In the genomic region with DNA sequence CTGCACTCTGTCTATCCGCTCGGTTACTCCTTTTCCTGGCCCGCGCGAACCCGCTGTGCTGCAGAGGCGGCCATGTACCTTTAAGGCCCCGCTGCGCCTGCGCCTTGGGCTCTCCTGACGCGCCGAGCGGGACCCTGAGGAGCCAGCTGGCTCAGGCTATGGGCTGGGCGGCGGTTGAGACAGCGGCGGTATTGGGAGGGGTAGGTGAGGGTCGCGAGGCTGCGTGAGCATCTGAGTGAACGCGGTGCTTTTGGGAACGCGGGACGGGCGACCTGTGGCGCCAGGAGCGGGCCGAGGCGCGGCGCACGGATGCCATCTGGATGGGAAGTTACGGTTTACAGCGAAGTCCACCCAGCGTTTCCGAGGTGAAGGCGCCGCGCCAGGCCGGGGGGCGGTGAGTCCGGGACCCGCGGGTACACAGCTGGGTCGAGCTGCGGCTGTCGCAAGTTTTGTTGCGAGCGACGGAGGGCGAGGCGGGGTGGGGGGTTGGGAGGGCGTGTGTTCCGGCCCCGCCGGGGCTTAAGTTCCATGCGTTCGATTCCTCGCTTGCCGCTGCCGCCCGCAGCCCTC, we compare ENCODE assay signal across 8 cellular contexts. TPM values are rescaled to one million over a fixed set of nuclear protein-coding genes. Genes with fewer than 3 reads are reported as not detected.
DNase-seq lines count a peak whose midpoint lies in the region; ATAC-seq and TF ChIP-seq lines count a peak whose summit lies in the region.
"Not testable (repeated sequence)": the region's sequence is repeated elsewhere in the genome, so short reads cannot be mapped to it uniquely, and the experiment has no call there.

A gene with protein sequence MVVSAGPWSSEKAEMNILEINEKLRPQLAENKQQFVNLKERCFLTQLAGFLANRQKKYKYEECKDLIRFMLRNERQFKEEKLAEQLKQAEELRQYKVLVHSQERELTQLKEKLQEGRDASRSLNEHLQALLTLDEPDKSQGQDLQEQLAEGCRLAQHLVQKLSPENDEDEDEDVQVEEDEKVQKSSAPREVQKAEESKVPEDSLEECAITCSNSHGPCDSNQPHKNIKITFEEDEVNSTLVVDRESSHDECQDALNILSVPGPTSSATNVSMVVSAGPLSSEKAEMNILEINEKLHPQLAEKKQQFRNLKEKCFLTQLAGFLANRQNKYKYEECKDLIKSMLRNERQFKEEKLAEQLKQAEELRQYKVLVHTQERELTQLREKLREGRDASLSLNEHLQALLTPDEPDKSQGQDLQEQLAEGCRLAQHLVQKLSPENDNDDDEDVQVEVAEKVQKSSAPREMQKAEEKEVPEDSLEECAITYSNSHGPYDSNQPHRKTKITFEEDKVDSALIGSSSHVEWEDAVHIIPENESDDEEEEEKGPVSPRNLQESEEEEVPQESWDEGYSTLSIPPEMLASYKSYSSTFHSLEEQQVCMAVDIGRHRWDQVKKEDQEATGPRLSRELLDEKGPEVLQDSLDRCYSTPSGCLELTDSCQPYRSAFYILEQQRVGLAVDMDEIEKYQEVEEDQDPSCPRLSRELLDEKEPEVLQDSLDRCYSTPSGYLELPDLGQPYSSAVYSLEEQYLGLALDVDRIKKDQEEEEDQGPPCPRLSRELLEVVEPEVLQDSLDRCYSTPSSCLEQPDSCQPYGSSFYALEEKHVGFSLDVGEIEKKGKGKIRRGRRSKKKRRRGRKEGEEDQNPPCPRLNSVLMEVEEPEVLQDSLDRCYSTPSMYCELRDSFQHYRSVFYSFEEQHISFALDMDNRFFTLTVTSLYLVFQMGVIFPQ (plus strand): TSS at position 125 of the 570 bp plus-strand sequence. CDS start 21,488 bp downstream, outside the sequence.

- not testable (repeated sequence) for H3K4me1 Mint-ChIP-seq in activated naive CD4-positive, alpha-beta T cell treated with anti-CD3 and anti-CD28 coated beads for 36 hours (ENCODE audit: low read depth); neural crest cell; stimulated activated memory B cell treated with anti-CD40 and anti-IgM and Interleukin-4, amounts not matched to agents 10 μg/mL and 1 μg/mL and 100 μg/mL, for 72 hours

- not testable (repeated sequence) for H3K36me3 Mint-ChIP-seq in activated naive CD4-positive, alpha-beta T cell treated with anti-CD3 and anti-CD28 coated beads for 36 hours (ENCODE audit: low read depth); neural crest cell (ENCODE audit: low read depth); stimulated activated memory B cell treated with anti-CD40 and anti-IgM and Interleukin-4, amounts not matched to agents 10 μg/mL and 1 μg/mL and 100 μg/mL, for 72 hours

- DNase-seq in Daoy (ENCODE audit: low read depth) (peak; percentile 86), LoVo (ENCODE audit: low spot score) (peak; percentile 15), T-helper 1 cell (peak; percentile 24 to 78 (median 55)), foreskin melanocyte (peak; percentile 34), neural crest cell (ENCODE audit: low read depth, low spot score) (peak; percentile 53)
- DNase-seq in activated naive CD4-positive, alpha-beta T cell treated with anti-CD3 and anti-CD28 coated beads for 36 hours, result peak; percentile 82

- H3K4me3 ChIP-seq in HEK293 (ENCODE audit: low read depth, low read length), result peak within 1 kb of the TSS; percentile 52

- not testable (repeated sequence) for H3K4me1 ChIP-seq in HEK293 (ENCODE audit: control insufficient read depth, insufficient read depth, low read length)

- H3K4me3 Mint-ChIP-seq in activated naive CD4-positive, alpha-beta T cell treated with anti-CD3 and anti-CD28 coated beads for 36 hours, result peak within 1 kb of the TSS; percentile 87
- peak within 1 kb of the TSS; percentile 91 for H3K4me3 Mint-ChIP-seq in neural crest cell
- H3K4me3 Mint-ChIP-seq in stimulated activated memory B cell treated with anti-CD40 and anti-IgM and Interleukin-4, amounts not matched to agents 10 μg/mL and 1 μg/mL and 100 μg/mL, for 72 hours, result peak within 1 kb of the TSS; percentile 79

- CTCF ChIA-PET in HEK293 (lab: Yijun Ruan, JAX); activated naive CD4-positive, alpha-beta T cell treated with anti-CD3 and anti-CD28 coated beads for 36 hours (lab: Charles Lee): not testable (repeated sequence)

- H3K27ac Mint-ChIP-seq in activated naive CD4-positive, alpha-beta T cell treated with anti-CD3 and anti-CD28 coated beads for 36 hours, result peak within 1 kb of the TSS; percentile 81
- peak within 1 kb of the TSS; percentile 39 for H3K27ac Mint-ChIP-seq in neural crest cell (ENCODE audit: unreplicated experiment)
- H3K27ac Mint-ChIP-seq in stimulated activated memory B cell treated with anti-CD40 and anti-IgM and Interleukin-4, amounts not matched to agents 10 μg/mL and 1 μg/mL and 100 μg/mL, for 72 hours, result peak within 1 kb of the TSS; percentile 65

- intact Hi-C loops in activated naive CD4-positive, alpha-beta T cell treated with anti-CD3 and anti-CD28 coated beads for 36 hours (cut with micrococcal nuclease), result not testable (repeated sequence)

- not testable (repeated sequence) for H3K9me3 ChIP-seq in HEK293 (ENCODE audit: control insufficient read depth, insufficient read depth, low read depth, low read length)

- POLR2A ChIA-PET in HEK293 (lab: Yijun Ruan, JAX), result not testable (repeated sequence)

- H3K27ac ChIP-seq in HEK293 (ENCODE audit: extremely low read depth, low read depth, low read length), result peak within 1 kb of the TSS; percentile 46; the same call in 1 of the 2 replicates

- H3K36me3 ChIP-seq in HEK293 (ENCODE audit: control insufficient read depth in 2 of 2, insufficient read depth in 1 of 2, low read length in 2 of 2), result not testable (repeated sequence)

- not testable (repeated sequence) for H3K9me3 Mint-ChIP-seq in activated naive CD4-positive, alpha-beta T cell treated with anti-CD3 and anti-CD28 coated beads for 36 hours; neural crest cell; stimulated activated memory B cell treated with anti-CD40 and anti-IgM and Interleukin-4, amounts not matched to agents 10 μg/mL and 1 μg/mL and 100 μg/mL, for 72 hours

- TF ChIP-seq CTCF in HEK293 (tag by site-specific recombination; IDR thresholded peaks at IDR 0.05); neural crest cell (conservative IDR thresholded peaks at IDR 0.05): not testable (repeated sequence)

- not testable (repeated sequence) for H3K27me3 Mint-ChIP-seq in activated naive CD4-positive, alpha-beta T cell treated with anti-CD3 and anti-CD28 coated beads for 36 hours (ENCODE audit: low read depth); neural crest cell (ENCODE audit: low read depth); stimulated activated memory B cell treated with anti-CD40 and anti-IgM and Interleukin-4, amounts not matched to agents 10 μg/mL and 1 μg/mL and 100 μg/mL, for 72 hours

- peak; percentile 99 for ATAC-seq in stimulated activated memory B cell treated with anti-CD40 and anti-IgM and Interleukin-4, amounts not matched to agents 10 μg/mL and 1 μg/mL and 100 μg/mL, for 72 hours

TF ChIP-seq in HEK293, 187 proteins besides CTCF, POLR2A, EP300 and RAD21:
- TF ChIP-seq SCRT2 (tag by site-specific recombination; IDR thresholded peaks at IDR 0.05) (0 out of 2 replicates have a peak, but pooled peaks have one; percentile 15), ZEB2 (tag by site-specific recombination; IDR thresholded peaks at IDR 0.05) (0 out of 2 replicates have a peak, but pooled peaks have one; percentile 8), ZNF549 (tag by site-specific recombination; IDR thresholded peaks at IDR 0.05) (0 out of 2 replicates have a peak, but pooled peaks have one; percentile 23), ZFP37 (tag by site-specific recombination; IDR thresholded peaks at IDR 0.05) (0 out of 2 replicates have a peak, but pooled peaks have one; percentile 4)
- TF ChIP-seq, protein P1, sequence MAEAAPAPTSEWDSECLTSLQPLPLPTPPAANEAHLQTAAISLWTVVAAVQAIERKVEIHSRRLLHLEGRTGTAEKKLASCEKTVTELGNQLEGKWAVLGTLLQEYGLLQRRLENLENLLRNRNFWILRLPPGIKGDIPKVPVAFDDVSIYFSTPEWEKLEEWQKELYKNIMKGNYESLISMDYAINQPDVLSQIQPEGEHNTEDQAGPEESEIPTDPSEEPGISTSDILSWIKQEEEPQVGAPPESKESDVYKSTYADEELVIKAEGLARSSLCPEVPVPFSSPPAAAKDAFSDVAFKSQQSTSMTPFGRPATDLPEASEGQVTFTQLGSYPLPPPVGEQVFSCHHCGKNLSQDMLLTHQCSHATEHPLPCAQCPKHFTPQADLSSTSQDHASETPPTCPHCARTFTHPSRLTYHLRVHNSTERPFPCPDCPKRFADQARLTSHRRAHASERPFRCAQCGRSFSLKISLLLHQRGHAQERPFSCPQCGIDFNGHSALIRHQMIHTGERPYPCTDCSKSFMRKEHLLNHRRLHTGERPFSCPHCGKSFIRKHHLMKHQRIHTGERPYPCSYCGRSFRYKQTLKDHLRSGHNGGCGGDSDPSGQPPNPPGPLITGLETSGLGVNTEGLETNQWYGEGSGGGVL (tag by site-specific recombination; IDR thresholded peaks at IDR 0.05), result 0 out of 2 replicates have a peak, but pooled peaks have one; percentile 5
- TF ChIP-seq, protein P2, sequence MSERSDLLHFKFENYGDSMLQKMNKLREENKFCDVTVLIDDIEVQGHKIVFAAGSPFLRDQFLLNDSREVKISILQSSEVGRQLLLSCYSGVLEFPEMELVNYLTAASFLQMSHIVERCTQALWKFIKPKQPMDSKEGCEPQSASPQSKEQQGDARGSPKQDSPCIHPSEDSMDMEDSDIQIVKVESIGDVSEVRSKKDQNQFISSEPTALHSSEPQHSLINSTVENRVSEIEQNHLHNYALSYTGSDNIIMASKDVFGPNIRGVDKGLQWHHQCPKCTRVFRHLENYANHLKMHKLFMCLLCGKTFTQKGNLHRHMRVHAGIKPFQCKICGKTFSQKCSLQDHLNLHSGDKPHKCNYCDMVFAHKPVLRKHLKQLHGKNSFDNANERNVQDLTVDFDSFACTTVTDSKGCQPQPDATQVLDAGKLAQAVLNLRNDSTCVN (tag by site-specific recombination; optimal IDR thresholded peaks at IDR 0.05), result peak; percentile 88
TF ChIP-seq in HEK293: peak in this region for 6; not testable (repeated sequence) for 181.

RNA-seq across cellular contexts. Expression of the gene that starts here (rescaled TPM):
- total RNA-seq in Daoy (2014; rRNA removed; shearing (Covaris generic)), result 7.1 and 8.7 TPM in 2 replicates
- total RNA-seq in activated naive CD4-positive, alpha-beta T cell treated with anti-CD3 and anti-CD28 coated beads for 36 hours, result 10 to 100 TPM; 28.0 to 28.8 TPM
- 22.8 and 23.8 TPM in 2 replicates for total RNA-seq in neural crest cell

Comparison
In these comparisons a context has a peak if more than half of its experiments do, and no peak if none do; other contexts are left out.
1. Peak in every context shown above with its lines: DNase-seq, ATAC-seq, H3K4me3 ChIP-seq and H3K27ac ChIP-seq.
2. DNase-seq: peak in every context shown above with its lines; median percentile 86 in Daoy; 82 in activated naive CD4-positive, alpha-beta T cell treated with anti-CD3 and anti-CD28 coated beads for 36 hours; 55 in T-helper 1 cell; 53 in neural crest cell; 34 in foreskin melanocyte; 15 in LoVo.